Comparison of ENCODE assay signal across 8 cellular contexts in genomic region chr3:72887723-72888545, GRCh38. TPM values are rescaled to one million over a fixed set of nuclear protein-coding genes. Genes with fewer than 3 reads are reported as not detected.
A peak's percentile ranks its signal among the peaks of the same experiment; 100 is the strongest.
DNase-seq lines count a peak whose midpoint lies in the region; ATAC-seq and TF ChIP-seq lines count a peak whose summit lies in the region.

Gene GXYLT2, plus strand, starts transcription at chr3:72888046. Its CDS starts 188 bp downstream, at chr3:72888234.

- no peaks in the 10 kb centered on the region for H3K79me2 ChIP-seq in neural progenitor cell (ENCODE audit: low read depth)

- peaks cover 4% of the 10 kb centered on the region for H3K9me3 Mint-ChIP-seq in activated naive CD4-positive, alpha-beta T cell treated with anti-CD3 and anti-CD28 coated beads for 36 hours
- peaks cover 9% of the 10 kb centered on the region for H3K9me3 Mint-ChIP-seq in neural progenitor cell

- peak within 1 kb of the TSS; percentile 80 for H3K4me3 Mint-ChIP-seq in activated naive CD4-positive, alpha-beta T cell treated with anti-CD3 and anti-CD28 coated beads for 36 hours
- peak within 1 kb of the TSS; percentile 84 for H3K4me3 Mint-ChIP-seq in neural progenitor cell

- H3K4me1 Mint-ChIP-seq in activated naive CD4-positive, alpha-beta T cell treated with anti-CD3 and anti-CD28 coated beads for 36 hours (ENCODE audit: low read depth), result peaks cover 22% of the 10 kb centered on the region
- peaks cover 42% of the 10 kb centered on the region for H3K4me1 Mint-ChIP-seq in neural progenitor cell

- peaks cover 26% of the 10 kb centered on the region for H3F3A ChIP-seq in neural progenitor cell (ENCODE audit: low read depth)

- H3K4me3 ChIP-seq in neural progenitor cell (peak within 1 kb of the TSS; percentile 61), upper lobe of left lung (peak within 1 kb of the TSS in 3 of 4 donors; percentile 48 to 53 (median 49))

- no peak within 1 kb of the TSS for H3K9ac ChIP-seq in neural progenitor cell

- H3K4me1 ChIP-seq in neural progenitor cell, result peaks cover 41% of the 10 kb centered on the region
- peaks cover 6 to 24% (median 19%) of the 10 kb centered on the region in 4 donors for H3K4me1 ChIP-seq in upper lobe of left lung

- TF ChIP-seq CTCF in neural progenitor cell (IDR thresholded peaks at IDR 0.05), result no peak
- TF ChIP-seq CTCF in upper lobe of left lung (IDR thresholded peaks at IDR 0.05), result peak in 4 of 6 experiments; percentile 9 to 28 (median 10)

- peak; percentile 60 for ATAC-seq in HG03159 (IDR thresholded peaks at IDR 0.05; ENCODE audit: unreplicated experiment)
- ATAC-seq in upper lobe of left lung (ENCODE audit: low FRiP score in 2 of 2), result peak; percentile 70 to 78

- CTCF ChIA-PET in activated naive CD4-positive, alpha-beta T cell treated with anti-CD3 and anti-CD28 coated beads for 36 hours (lab: Charles Lee), result interaction anchor here (0.6 to 1.9 kb wide), 5 partner anchors 8 to 1269 kb away, joined by 3 to 10 read pairs (median 4); no protein-coding TSS in a partner anchor

- WGBS in upper lobe of left lung, 2 donors, result 0 to 1% methylated on average over 16 to 58 of the region's 96 CpGs

- no peaks in the 10 kb centered on the region for H3K9me3 ChIP-seq in neural progenitor cell (ENCODE audit: low read depth)
- peaks cover 0 to 5% (median 0%) of the 10 kb centered on the region in 4 donors for H3K9me3 ChIP-seq in upper lobe of left lung

- peaks cover 70% of the 10 kb centered on the region for H3K27me3 ChIP-seq in neural progenitor cell
- H3K27me3 ChIP-seq in upper lobe of left lung, result no peaks in the 10 kb centered on the region

- H3K27me3 Mint-ChIP-seq in activated naive CD4-positive, alpha-beta T cell treated with anti-CD3 and anti-CD28 coated beads for 36 hours (ENCODE audit: low read depth), result peaks cover 80% of the 10 kb centered on the region
- H3K27me3 Mint-ChIP-seq in neural progenitor cell (ENCODE audit: insufficient read depth, low read depth), result peaks cover 58% of the 10 kb centered on the region

- H3K27ac ChIP-seq in neural progenitor cell, result no peak within 1 kb of the TSS
- H3K27ac ChIP-seq in upper lobe of left lung, result peak within 1 kb of the TSS in 3 of 4 donors; percentile 35 to 50 (median 49)

- no peak within 1 kb of the TSS for H3K27ac Mint-ChIP-seq in activated naive CD4-positive, alpha-beta T cell treated with anti-CD3 and anti-CD28 coated beads for 36 hours
- no peak within 1 kb of the TSS for H3K27ac Mint-ChIP-seq in neural progenitor cell

- no peak for TF ChIP-seq POLR2A in upper lobe of left lung (IDR thresholded peaks at IDR 0.05)

- H3K36me3 Mint-ChIP-seq in activated naive CD4-positive, alpha-beta T cell treated with anti-CD3 and anti-CD28 coated beads for 36 hours (ENCODE audit: low read depth), result no peaks in the 10 kb centered on the region
- no peaks in the 10 kb centered on the region for H3K36me3 Mint-ChIP-seq in neural progenitor cell

- no peak within 1 kb of the TSS for H2AFZ ChIP-seq in neural progenitor cell (replicated peaks)

- intact Hi-C loops in activated naive CD4-positive, alpha-beta T cell treated with anti-CD3 and anti-CD28 coated beads for 36 hours (cut with micrococcal nuclease), result loop anchor here (1.0 kb wide), 1 partner anchor 40 kb away; the partner anchor contains the start of gene SHQ1

- no peaks in the 10 kb centered on the region for H3K36me3 ChIP-seq in neural progenitor cell
- H3K36me3 ChIP-seq in upper lobe of left lung, result no peaks in the 10 kb centered on the region

- H3K4me2 ChIP-seq in neural progenitor cell, result peak within 1 kb of the TSS; percentile 97

- no peak for TF ChIP-seq EP300 in upper lobe of left lung (IDR thresholded peaks at IDR 0.05)

- peak; percentile 56 for DNase-seq in DMS53 (lab: John Stamatoyannopoulos, UW)
- no peak for DNase-seq in DMS53 treated with DMSO at 0.1 percent for 48 hours (lab: John Stamatoyannopoulos, UW; ENCODE audit: unreplicated experiment)
- DNase-seq in NOMO-1 (lab: John Stamatoyannopoulos, UW; ENCODE audit: unreplicated experiment in 2 of 2), result peak; percentile 37 to 61
- peak; percentile 38 for DNase-seq in activated naive CD4-positive, alpha-beta T cell treated with anti-CD3 and anti-CD28 coated beads for 36 hours
- DNase-seq in germinal center (ENCODE audit: low spot score), result peak; percentile 40
- DNase-seq in neural progenitor cell (ENCODE audit: low spot score), result peak; percentile 93
- DNase-seq in upper lobe of left lung, result peak; percentile 65 to 91

- peaks cover 22% of the 10 kb centered on the region for H4K20me1 ChIP-seq in neural progenitor cell (ENCODE audit: low read depth)

RNA-seq across cellular contexts. Expression of gene GXYLT2, which starts in this region (rescaled TPM):
- not detected for total RNA-seq in activated naive CD4-positive, alpha-beta T cell treated with anti-CD3 and anti-CD28 coated beads for 36 hours
- total RNA-seq in neural progenitor cell (ENCODE audit: low replicate concordance) (1.5 and 3.6 TPM in 2 replicates), upper lobe of left lung (1 to 10 TPM; 3.3 to 10.0 (median 5.9) TPM)

Comparison
In these comparisons a context has a peak if more than half of its experiments do, and no peak if none do; other contexts are left out.
1. Peak in DNase-seq in activated naive CD4-positive, alpha-beta T cell treated with anti-CD3 and anti-CD28 coated beads for 36 hours; RNA of the gene not detected or under 1 TPM.